15 cellular contexts compared by ENCODE assay signal in the genomic region with DNA sequence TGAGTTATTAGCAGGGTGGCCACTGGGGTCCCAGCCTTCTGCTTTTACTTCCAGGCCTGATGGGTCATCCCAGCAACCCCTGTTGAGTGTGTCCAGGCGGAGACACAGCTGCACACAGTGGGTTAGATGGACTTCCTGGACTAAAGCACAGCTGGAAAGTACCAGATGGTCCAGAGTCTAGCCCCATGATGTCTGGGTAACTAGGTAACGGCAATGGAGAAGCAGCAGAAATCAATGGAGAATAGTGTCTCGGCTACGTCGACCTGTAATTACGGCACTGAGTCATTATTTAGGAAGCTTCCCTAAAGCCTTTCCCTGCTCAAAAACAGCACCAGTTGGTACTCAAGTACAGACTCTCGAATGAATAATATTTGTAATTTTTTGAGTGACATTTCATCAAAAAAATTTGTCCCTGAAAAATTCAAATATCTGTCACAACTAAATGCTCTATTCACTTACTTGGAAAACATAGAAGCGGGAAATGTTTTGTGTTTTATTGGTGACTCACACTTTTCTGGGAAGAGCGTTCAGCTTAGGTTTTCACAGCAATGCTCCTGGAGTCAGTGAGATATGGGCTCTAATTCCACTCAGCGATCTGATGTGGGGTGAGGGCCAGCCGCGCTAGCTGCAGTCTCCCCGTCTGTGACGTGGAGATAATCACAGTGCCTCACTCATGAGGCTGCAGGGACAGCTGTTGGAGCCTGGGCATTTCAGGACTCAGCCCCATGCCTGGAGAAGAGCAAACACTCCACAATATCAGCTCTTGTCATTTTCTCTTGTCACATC. TPM values are rescaled to one million over a fixed set of nuclear protein-coding genes. Genes with fewer than 3 reads are reported as not detected.
DNase-seq lines count a peak whose midpoint lies in the region; ATAC-seq and TF ChIP-seq lines count a peak whose summit lies in the region.
"Had no signal": no experiment of that assay in that cellular context is flagged by ENCODE, and none has a peak within 500 bp of the region (broad histone marks: within the 10 kb centered on the region; RNA-seq: fewer than 3 reads in every experiment).

No MANE protein-coding gene starts in this region.

- DNase-seq in COR-L47 (lab: John Stamatoyannopoulos, UW) (peak; percentile 78), NCI-H1092 (lab: John Stamatoyannopoulos, UW) (peak; percentile 24), SHP77 (lab: John Stamatoyannopoulos, UW) (peak; percentile 54 to 73), fibroblast of villous mesenchyme (ENCODE audit: low read depth) (peak; percentile 33), CD1c-positive myeloid dendritic cell (ENCODE audit: extremely low spot score) (no peak), kidney tubule cell (ENCODE audit: low spot score) (no peak)
- no peak for DNase-seq in activated CD8-positive, alpha-beta memory T cell treated with anti-CD3 and anti-CD28 coated beads, Interleukin-2, amount 50 U/mL, for 48 hours
- DNase-seq: activated CD4-positive, CD25-positive, alpha-beta regulatory T cell treated with anti-CD3 and anti-CD28 coated beads, Interleukin-2, amount 50 U/mL, for 72 hours; activated naive CD4-positive, alpha-beta T cell treated with anti-CD3 and anti-CD28 coated beads, Interleukin-2, amount 50 U/mL, for 16 hours; effector CD8-positive, alpha-beta T cell; GF-D8; stimulated activated CD4-positive, alpha-beta T cell treated with anti-CD3 and anti-CD28 coated beads, Interleukin-4, amount 100 ng/mL, for 1 hour had no signal

- H3K4me3 ChIP-seq in fibroblast of villous mesenchyme (ENCODE audit: low read depth, low read length) = no peak overlapping the region

- TF ChIP-seq CTCF in fibroblast of villous mesenchyme (IDR thresholded peaks at IDR 0.05; ENCODE audit: insufficient read depth, low read depth, low read length) = no peak

- ATAC-seq in HG03159 (IDR thresholded peaks at IDR 0.05; ENCODE audit: unreplicated experiment) = no peak
- ATAC-seq: Panc1, sciatic nerve had no signal

RNA-seq across cellular contexts. Expression of gene ARL4C, which starts 16.2 kb away (rescaled TPM):
- 16.4 and 28.7 TPM in 2 replicates for total RNA-seq in fibroblast of villous mesenchyme

Comparison
In these comparisons a context has a peak if more than half of its experiments do, and no peak if none do; other contexts are left out.
1. DNase-seq: peak in COR-L47 (single experiment), NCI-H1092 (single experiment), SHP77 (2 of 2) and fibroblast of villous mesenchyme (single experiment); none in CD1c-positive myeloid dendritic cell (single experiment), kidney tubule cell (single experiment) and activated CD8-positive, alpha-beta memory T cell treated with anti-CD3 and anti-CD28 coated beads, Interleukin-2, amount 50 U/mL, for 48 hours (single experiment).